In the genomic region with DNA sequence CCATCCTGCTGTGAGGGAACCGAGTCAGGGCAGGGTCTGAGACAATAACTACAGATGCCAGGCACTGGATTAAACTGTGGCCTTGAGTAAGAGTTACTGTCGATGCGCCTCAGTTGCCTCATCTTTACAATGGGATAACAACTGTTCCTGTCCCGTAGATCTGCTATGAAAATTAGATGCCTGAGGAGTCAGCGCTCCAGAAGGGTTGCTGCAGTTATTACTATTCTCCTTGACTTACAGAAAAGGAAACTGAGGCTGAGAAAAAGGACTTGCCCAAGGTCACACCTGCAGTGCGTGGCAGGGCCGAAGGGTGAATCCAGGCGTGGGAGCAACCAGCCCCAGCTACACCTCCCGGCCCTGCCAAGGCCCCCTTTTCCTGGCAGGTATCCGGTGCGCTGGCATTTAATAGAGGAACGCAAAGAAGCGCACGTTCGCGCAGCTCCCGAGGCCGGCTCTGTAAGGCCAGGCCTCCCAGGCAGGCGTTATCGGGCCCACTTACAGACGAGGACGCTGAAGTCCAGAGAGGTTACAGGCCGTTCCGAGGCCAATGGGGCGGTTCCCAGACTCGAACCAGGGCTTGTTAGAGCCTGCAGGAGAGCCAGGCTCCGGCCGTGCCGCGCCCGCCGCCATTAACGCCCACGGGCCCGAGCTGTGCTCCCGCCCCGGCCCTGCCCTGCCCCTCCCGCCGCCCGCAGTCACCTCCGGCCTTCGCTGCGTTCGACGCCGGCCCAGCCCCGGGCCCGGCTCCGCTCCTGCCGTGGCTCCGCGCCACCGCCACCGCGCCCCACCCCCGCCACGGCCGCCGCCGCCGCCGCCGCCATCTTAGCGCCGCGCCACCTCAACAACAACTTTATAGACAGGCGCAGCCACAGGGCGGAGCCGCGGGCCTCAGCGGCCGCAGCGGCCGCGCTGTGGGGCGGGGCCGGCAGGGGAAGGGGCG, we compare ENCODE assay signal across 8 cellular contexts. TPM values are rescaled to one million over a fixed set of nuclear protein-coding genes. Genes with fewer than 3 reads are reported as not detected.
DNase-seq lines count a peak whose midpoint lies in the region; ATAC-seq and TF ChIP-seq lines count a peak whose summit lies in the region.

Gene C11orf68 (minus strand): TSS at position 852 of the 940 bp plus-strand sequence. CDS start 31 bp downstream, at position 821.

- DNase-seq in activated T-cell treated with anti-CD3 and anti-CD28 coated beads for 4 hours, result peak; percentile 21
- no peak for DNase-seq in activated T-cell treated with anti-CD3 and anti-CD28 coated beads, Interleukin-2, amount 50 U/mL, for 1 hour
- no peak for DNase-seq in NT2/D1 (ENCODE audit: low read depth, low spot score)
- no peak for DNase-seq in colonic mucosa
- peak; percentile 56 for DNase-seq in lung (ENCODE audit: low spot score)
- peak in 1 of 2 donors; percentile 43 for DNase-seq in tibial artery
- no peak for DNase-seq in stimulated activated CD4-positive, alpha-beta T cell treated with anti-CD3 and anti-CD28 coated beads, Interleukin-4, amount 100 ng/mL, for 1 hour

- H3K27me3 ChIP-seq in NT2/D1 (ENCODE audit: insufficient read depth, insufficient read length) (peaks cover 6% of the 10 kb centered on the region), colonic mucosa (no peaks in the 10 kb centered on the region), lung (ENCODE audit: control insufficient read depth, insufficient read depth) (no peaks in the 10 kb centered on the region), tibial artery (no peaks in the 10 kb centered on the region)

- H3K27ac ChIP-seq in colonic mucosa (peak within 1 kb of the TSS; percentile 87), lung (ENCODE audit: low read depth in 1 of 2, low read length in 1 of 2) (peak within 1 kb of the TSS; percentile 90 to 95), tibial artery (peak within 1 kb of the TSS; percentile 94 to 96)

- peaks cover 36% of the 10 kb centered on the region for H3K4me1 ChIP-seq in NT2/D1 (ENCODE audit: insufficient read depth, insufficient read length)
- H3K4me1 ChIP-seq in colonic mucosa, result peaks cover 26% of the 10 kb centered on the region
- H3K4me1 ChIP-seq in lung (ENCODE audit: control insufficient read depth in 2 of 2, insufficient read depth in 2 of 2, low read length in 2 of 2), result peaks cover 16 to 41% of the 10 kb centered on the region in 2 donors
- H3K4me1 ChIP-seq in tibial artery, result peaks cover 14 to 56% (median 53%) of the 10 kb centered on the region in 4 donors

- TF ChIP-seq CTCF in colonic mucosa (IDR thresholded peaks at IDR 0.05) (no peak), lung (IDR thresholded peaks at IDR 0.05; ENCODE audit: control extremely low read depth, extremely low read depth) (no peak), tibial artery (IDR thresholded peaks at IDR 0.05) (no peak)

- H3K9ac ChIP-seq in NT2/D1 (ENCODE audit: insufficient read length, low read depth) (peak within 1 kb of the TSS; percentile 91), colonic mucosa (ENCODE audit: low read depth in 2 of 2, low read length in 2 of 2) (peak within 1 kb of the TSS; percentile 70 to 94)

- H3K4me3 ChIP-seq in NT2/D1 (ENCODE audit: insufficient read length, low read depth), result peak within 1 kb of the TSS; percentile 89
- H3K4me3 ChIP-seq in colonic mucosa, result peak within 1 kb of the TSS; percentile 98
- H3K4me3 ChIP-seq in lung, result peak within 1 kb of the TSS; percentile 93
- peak within 1 kb of the TSS; percentile 89 to 92 for H3K4me3 ChIP-seq in tibial artery

- WGBS in lung, 2 donors, result 4 to 6% methylated on average over 52 to 78 of the region's 78 CpGs

- H3K36me3 ChIP-seq in NT2/D1 (ENCODE audit: insufficient read depth, insufficient read length, low read length) (peaks cover 48% of the 10 kb centered on the region), colonic mucosa (no peaks in the 10 kb centered on the region), lung (ENCODE audit: control insufficient read depth in 2 of 2, insufficient read depth in 2 of 2, low read length in 2 of 2) (peaks cover 0 to 12% of the 10 kb centered on the region in 2 donors), tibial artery (peaks cover 13 to 25% (median 20%) of the 10 kb centered on the region in 3 donors)

- ATAC-seq in HG02763 (IDR thresholded peaks at IDR 0.05; ENCODE audit: unreplicated experiment) (peak; percentile 59), lung (ENCODE audit: insufficient read depth, low FRiP score) (no peak)

- H3K9me3 ChIP-seq in NT2/D1 (ENCODE audit: insufficient read depth, low read length), result no peaks in the 10 kb centered on the region
- H3K9me3 ChIP-seq in colonic mucosa, result no peaks in the 10 kb centered on the region
- no peaks in the 10 kb centered on the region for H3K9me3 ChIP-seq in lung (ENCODE audit: control insufficient read depth in 2 of 2, insufficient read depth in 1 of 2, low read length in 1 of 2)
- no peaks in the 10 kb centered on the region for H3K9me3 ChIP-seq in tibial artery

- intact Hi-C loops in colonic mucosa (cut with DNase I) (no loop called here), tibial artery (cut with DNase I; ENCODE audit: low total_unique reads) (loop anchor here (2.0 kb wide), 1 partner anchor 60 kb away; the partner anchor contains the start of gene CFL1)

RNA-seq across cellular contexts. Expression of gene C11orf68, which starts in this region (rescaled TPM):
- total RNA-seq in colonic mucosa (10 to 100 TPM; 26.6 to 29.0 TPM), lung (10 to 100 TPM; 17.9 to 38.8 TPM)
- polyA plus RNA-seq in lung, result 10 to 100 TPM; 26.8 to 30.8 TPM

Comparison
In these comparisons a context has a peak if more than half of its experiments do, and no peak if none do; other contexts are left out.
1. DNase-seq: peak in activated T-cell treated with anti-CD3 and anti-CD28 coated beads for 4 hours (single experiment) and lung (single experiment); none in activated T-cell treated with anti-CD3 and anti-CD28 coated beads, Interleukin-2, amount 50 U/mL, for 1 hour (single experiment), NT2/D1 (single experiment), colonic mucosa (single experiment) and stimulated activated CD4-positive, alpha-beta T cell treated with anti-CD3 and anti-CD28 coated beads, Interleukin-4, amount 100 ng/mL, for 1 hour (single experiment).
2. Peak in every context shown above with its lines, with median percentiles within 50 percentile points of each other: H3K4me3 ChIP-seq and H3K27ac ChIP-seq.